Comparison of ENCODE assay signal across 8 cellular contexts in genomic region chr5:175657593-175658271, GRCh38. TPM values are rescaled to one million over a fixed set of nuclear protein-coding genes. Genes with fewer than 3 reads are reported as not detected.
DNase-seq lines count a peak whose midpoint lies in the region; FAIRE-seq and TF ChIP-seq lines count a peak whose summit lies in the region.

HRH2 (plus strand) TSS chr5:175658071; CDS start chr5:175683234, 25,163 bp downstream.

- H3K9me3 ChIP-seq in mucosa of stomach (ENCODE audit: control insufficient read depth, low read length) (no peaks in the 10 kb centered on the region), suprapubic skin (no peaks in the 10 kb centered on the region)

- WGBS in suprapubic skin = 2% methylated on average over 47 of the region's 58 CpGs

- no peak for TF ChIP-seq POLR2A in suprapubic skin (IDR thresholded peaks at IDR 0.05)
- no peak for TF ChIP-seq POLR2A in GM12891 (IDR thresholded peaks at IDR 0.05; ENCODE audit: low read depth, low read length)

- peak within 1 kb of the TSS; percentile 34 for H3K9ac ChIP-seq in mucosa of stomach (ENCODE audit: low read length)

- H3K4me1 ChIP-seq in mucosa of stomach (ENCODE audit: control insufficient read depth, insufficient read depth, low read length) (no peaks in the 10 kb centered on the region), suprapubic skin (peaks cover 14% of the 10 kb centered on the region)

- DNase-seq in NCI-H1105 treated with DMSO at 0.1 percent for 48 hours (lab: John Stamatoyannopoulos, UW) (peak; percentile 0), NCI-H1105 (lab: John Stamatoyannopoulos, UW) (no peak), ecto neural progenitor cell (ENCODE audit: low spot score) (peak; percentile 56), suprapubic skin (ENCODE audit: low spot score in 2 of 2) (no peak), GM12891 (ENCODE audit: insufficient read length, low spot score) (no peak), NCI-H510A (lab: John Stamatoyannopoulos, UW) (no peak)
- peak; percentile 19 for DNase-seq in activated CD4-positive, alpha-beta T cell treated with anti-CD3 and anti-CD28 coated beads for 1 hour

- peak within 1 kb of the TSS; percentile 51 for H3K27ac ChIP-seq in suprapubic skin

- FAIRE-seq in GM12891 (lab: Jason Lieb, UNC) = no peak

- H3K4me3 ChIP-seq in mucosa of stomach (ENCODE audit: low read length) (no peak within 1 kb of the TSS), suprapubic skin (peak within 1 kb of the TSS; percentile 54)

- H3K36me3 ChIP-seq in mucosa of stomach (ENCODE audit: control insufficient read depth, insufficient read depth, low read length) = no peaks in the 10 kb centered on the region
- no peaks in the 10 kb centered on the region for H3K36me3 ChIP-seq in suprapubic skin

- no peak for TF ChIP-seq EP300 in suprapubic skin (IDR thresholded peaks at IDR 0.05)

- H3K27me3 ChIP-seq in mucosa of stomach (ENCODE audit: control insufficient read depth, insufficient read depth, low read length) = peaks cover 36% of the 10 kb centered on the region
- H3K27me3 ChIP-seq in suprapubic skin = peaks cover 36% of the 10 kb centered on the region

- no peak for TF ChIP-seq CTCF in suprapubic skin (IDR thresholded peaks at IDR 0.05)

TF ChIP-seq in GM12891, 5 proteins besides CTCF, POLR2A, EP300 and RAD21:
- TF ChIP-seq POU2F2 (IDR thresholded peaks at IDR 0.05; ENCODE audit: low read depth, low read length) (no peak), POLR2AphosphoS5 (IDR thresholded peaks at IDR 0.05; ENCODE audit: low read depth, low read length) (no peak), SPI1 (IDR thresholded peaks at IDR 0.05; ENCODE audit: low read depth, low read length) (no peak), PAX5 (IDR thresholded peaks at IDR 0.05; ENCODE audit: insufficient read depth, low read length, severe bottlenecking) (no peak), TAF1 (IDR thresholded peaks at IDR 0.05; ENCODE audit: low read depth, low read length) (no peak)
TF ChIP-seq in GM12891: peak in this region for 0.

RNA-seq across cellular contexts. Expression of gene HRH2, which starts in this region (rescaled TPM):
- 1 to 10 TPM in 2 of 4 donors, under 1 TPM in 2; 0.81 to 1.4 (median 1.0) TPM for total RNA-seq in suprapubic skin
- polyA plus RNA-seq in GM12891 (2012; ENCODE audit: low read depth, missing spikeins) = 0.01 TPM

Comparison
In these comparisons a context has a peak if more than half of its experiments do, and no peak if none do; other contexts are left out.
1. DNase-seq: peak in NCI-H1105 treated with DMSO at 0.1 percent for 48 hours (single experiment), activated CD4-positive, alpha-beta T cell treated with anti-CD3 and anti-CD28 coated beads for 1 hour (single experiment) and ecto neural progenitor cell (single experiment); none in NCI-H1105 (single experiment), suprapubic skin (0 of 2), GM12891 (single experiment) and NCI-H510A (single experiment).